Comparison of ENCODE assay signal across 15 cellular contexts in the genomic region with DNA sequence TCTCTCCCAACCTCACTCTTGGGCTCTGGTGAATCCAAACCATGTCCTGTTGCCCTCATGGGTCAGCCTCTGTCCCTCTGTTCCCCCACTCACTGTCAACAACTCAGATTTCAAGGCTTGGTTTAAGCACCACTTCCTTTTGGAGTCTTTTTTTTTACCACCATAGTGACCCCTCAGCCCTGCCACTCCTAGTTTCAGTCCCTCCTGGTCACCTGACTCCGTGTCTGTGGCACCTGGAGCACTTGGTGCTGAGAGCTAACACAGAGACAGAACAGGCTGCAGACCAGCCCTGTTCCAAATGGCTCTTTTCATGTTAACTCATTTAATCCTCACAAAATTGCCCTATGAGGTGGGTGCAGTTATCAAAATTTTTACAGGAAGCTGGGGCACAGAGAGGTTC. TPM values are rescaled to one million over a fixed set of nuclear protein-coding genes. Genes with fewer than 3 reads are reported as not detected.
DNase-seq lines count a peak whose midpoint lies in the region; ATAC-seq and TF ChIP-seq lines count a peak whose summit lies in the region.
"Had no signal": no experiment of that assay in that cellular context is flagged by ENCODE, and none has a peak within 500 bp of the region (broad histone marks: within the 10 kb centered on the region; RNA-seq: fewer than 3 reads in every experiment).

No MANE protein-coding gene starts in this region.

- BruUV-seq in PC-9 (replicated peaks; lab: Mats Ljungman, UMichigan): no TSS peak

- intact Hi-C loops in PC-9 (cut with micrococcal nuclease; ENCODE audit: unreplicated experiment) (loop anchor here (2.0 kb wide), 1 partner anchor 189 kb away; no protein-coding TSS in a partner anchor), left ventricle myocardium inferior (cut with micrococcal nuclease) (no loop called here)
- intact Hi-C loops in dendritic cell treated with granulocyte-macrophage colony-stimulating factor and Interleukin-4, amounts not matched to agents 40 ng/mL and 50 ng/mL, for 4 days (cut with micrococcal nuclease): loop anchor here (10.0 kb wide), 1 partner anchor 57 kb away; no protein-coding TSS in a partner anchor

- no peak for DNase-seq in activated naive CD4-positive, alpha-beta T cell treated with Interleukin-2 at 50 U/mL for 16 hours
- DNase-seq in PC-9 (no peak), left ventricle myocardium inferior (no peak), MG63 (no peak), mesothelial cell of epicardium (ENCODE audit: low spot score in 2 of 2, unreplicated experiment in 2 of 2) (no peak)
- DNase-seq in stimulated activated naive B cell treated with anti-CD40 and anti-IgM and Interleukin-4, amounts not matched to agents 10 μg/mL and 1 μg/mL and 100 μg/mL, for 72 hours: no peak
- DNase-seq: activated gamma-delta T cell treated with Interleukin-2 at 50 U/mL for 16 hours, DMS79, islet precursor cell, MV-4-11, upper lobe of right lung had no signal

- H4K20me1 ChIP-seq in PC-9 (ENCODE audit: insufficient read depth): no peaks in the 10 kb centered on the region

- peaks cover 37% of the 10 kb centered on the region for H3F3A ChIP-seq in PC-9 (ENCODE audit: insufficient read depth, low read depth)

- peaks cover 68% of the 10 kb centered on the region for H3K4me1 Mint-ChIP-seq in activated naive CD4-positive, alpha-beta T cell treated with anti-CD3 and anti-CD28 coated beads, Interleukin-2, amount 50 U/mL, for 24 hours
- H3K4me1 Mint-ChIP-seq in dendritic cell treated with granulocyte-macrophage colony-stimulating factor and Interleukin-4, amounts not matched to agents 40 ng/mL and 50 ng/mL, for 4 days (ENCODE audit: low read depth): peaks cover 16% of the 10 kb centered on the region
- peaks cover 67 to 93% of the 10 kb centered on the region in 2 donors for H3K4me1 Mint-ChIP-seq in stimulated activated naive B cell treated with anti-CD40 and anti-IgM and Interleukin-4, amounts not matched to agents 10 μg/mL and 1 μg/mL and 100 μg/mL, for 72 hours
- H3K4me1 Mint-ChIP-seq in mesothelial cell of epicardium: peaks cover 42% of the 10 kb centered on the region

- H3K79me2 ChIP-seq in PC-9 (ENCODE audit: low read depth): no peaks in the 10 kb centered on the region

- POLR2A ChIA-PET in PC-9 (lab: Charles Lee; ENCODE audit: unreplicated experiment): no interaction called here

- H3K4me3 Mint-ChIP-seq in activated naive CD4-positive, alpha-beta T cell treated with anti-CD3 and anti-CD28 coated beads, Interleukin-2, amount 50 U/mL, for 24 hours: peak overlapping the region; percentile 70
- no peak overlapping the region for H3K4me3 Mint-ChIP-seq in dendritic cell treated with granulocyte-macrophage colony-stimulating factor and Interleukin-4, amounts not matched to agents 40 ng/mL and 50 ng/mL, for 4 days
- peak overlapping the region; percentile 38 to 52 for H3K4me3 Mint-ChIP-seq in stimulated activated naive B cell treated with anti-CD40 and anti-IgM and Interleukin-4, amounts not matched to agents 10 μg/mL and 1 μg/mL and 100 μg/mL, for 72 hours
- H3K4me3 Mint-ChIP-seq in mesothelial cell of epicardium: no peak overlapping the region

- no peaks in the 10 kb centered on the region for H3K9me2 ChIP-seq in PC-9 (ENCODE audit: insufficient read depth)

- no peak overlapping the region for H3K4me3 ChIP-seq in PC-9
- no peak overlapping the region for H3K4me3 ChIP-seq in left ventricle myocardium inferior
- H3K4me3 ChIP-seq in MG63: no peak overlapping the region
- H3K4me3 ChIP-seq: cardiac muscle cell, upper lobe of right lung had no signal

- no peak for ATAC-seq in stimulated activated naive B cell treated with anti-CD40 and anti-IgM and Interleukin-4, amounts not matched to agents 10 μg/mL and 1 μg/mL and 100 μg/mL, for 72 hours (replicated peaks)
- ATAC-seq: SK-N-SH treated with all-trans-retinoic acid at 6 μM for 48 hours, upper lobe of right lung had no signal

- no peaks in the 10 kb centered on the region for H3K27me3 Mint-ChIP-seq in activated naive CD4-positive, alpha-beta T cell treated with anti-CD3 and anti-CD28 coated beads, Interleukin-2, amount 50 U/mL, for 24 hours
- peaks cover 49% of the 10 kb centered on the region for H3K27me3 Mint-ChIP-seq in dendritic cell treated with granulocyte-macrophage colony-stimulating factor and Interleukin-4, amounts not matched to agents 40 ng/mL and 50 ng/mL, for 4 days
- no peaks in the 10 kb centered on the region for H3K27me3 Mint-ChIP-seq in stimulated activated naive B cell treated with anti-CD40 and anti-IgM and Interleukin-4, amounts not matched to agents 10 μg/mL and 1 μg/mL and 100 μg/mL, for 72 hours
- H3K27me3 Mint-ChIP-seq in mesothelial cell of epicardium (ENCODE audit: low read depth): peaks cover 4% of the 10 kb centered on the region

- CTCF ChIA-PET in PC-9 (lab: Charles Lee): no interaction called here

- no peak overlapping the region for H2AFZ ChIP-seq in PC-9

- no peaks in the 10 kb centered on the region for H3K36me3 ChIP-seq in PC-9 (ENCODE audit: low read depth)
- H3K36me3 ChIP-seq in left ventricle myocardium inferior: no peaks in the 10 kb centered on the region
- H3K36me3 ChIP-seq in MG63: no peaks in the 10 kb centered on the region
- H3K36me3 ChIP-seq: cardiac muscle cell, upper lobe of right lung had no signal

- peaks cover 84% of the 10 kb centered on the region for H3K4me1 ChIP-seq in PC-9 (replicated peaks; ENCODE audit: insufficient read depth)
- H3K4me1 ChIP-seq in left ventricle myocardium inferior: peaks cover 38% of the 10 kb centered on the region

- no peak overlapping the region for H3K4me2 ChIP-seq in PC-9

- H3K9me3 ChIP-seq in PC-9 (ENCODE audit: insufficient read depth, low read depth) (no peaks in the 10 kb centered on the region), left ventricle myocardium inferior (replicated peaks) (no peaks in the 10 kb centered on the region), MG63 (no peaks in the 10 kb centered on the region)
- H3K9me3 ChIP-seq: upper lobe of right lung had no signal

- H3K27ac Mint-ChIP-seq in activated naive CD4-positive, alpha-beta T cell treated with anti-CD3 and anti-CD28 coated beads, Interleukin-2, amount 50 U/mL, for 24 hours: peak overlapping the region; percentile 93
- peak overlapping the region; percentile 14 for H3K27ac Mint-ChIP-seq in dendritic cell treated with granulocyte-macrophage colony-stimulating factor and Interleukin-4, amounts not matched to agents 40 ng/mL and 50 ng/mL, for 4 days
- peak overlapping the region; percentile 96 for H3K27ac Mint-ChIP-seq in stimulated activated naive B cell treated with anti-CD40 and anti-IgM and Interleukin-4, amounts not matched to agents 10 μg/mL and 1 μg/mL and 100 μg/mL, for 72 hours
- H3K27ac Mint-ChIP-seq in mesothelial cell of epicardium: no peak overlapping the region

- H3K36me3 Mint-ChIP-seq in activated naive CD4-positive, alpha-beta T cell treated with anti-CD3 and anti-CD28 coated beads, Interleukin-2, amount 50 U/mL, for 24 hours: no peaks in the 10 kb centered on the region
- no peaks in the 10 kb centered on the region for H3K36me3 Mint-ChIP-seq in dendritic cell treated with granulocyte-macrophage colony-stimulating factor and Interleukin-4, amounts not matched to agents 40 ng/mL and 50 ng/mL, for 4 days (ENCODE audit: low read depth)
- H3K36me3 Mint-ChIP-seq in stimulated activated naive B cell treated with anti-CD40 and anti-IgM and Interleukin-4, amounts not matched to agents 10 μg/mL and 1 μg/mL and 100 μg/mL, for 72 hours: no peaks in the 10 kb centered on the region
- no peaks in the 10 kb centered on the region for H3K36me3 Mint-ChIP-seq in mesothelial cell of epicardium

- H3K27ac ChIP-seq in PC-9: peak overlapping the region; percentile 53; the same call in 1 of the 2 replicates
- no peak overlapping the region for H3K27ac ChIP-seq in left ventricle myocardium inferior (replicated peaks)
- H3K27ac ChIP-seq: cardiac muscle cell, upper lobe of right lung had no signal

- H3K9me3 Mint-ChIP-seq in activated naive CD4-positive, alpha-beta T cell treated with anti-CD3 and anti-CD28 coated beads, Interleukin-2, amount 50 U/mL, for 24 hours: no peaks in the 10 kb centered on the region
- no peaks in the 10 kb centered on the region for H3K9me3 Mint-ChIP-seq in dendritic cell treated with granulocyte-macrophage colony-stimulating factor and Interleukin-4, amounts not matched to agents 40 ng/mL and 50 ng/mL, for 4 days
- no peaks in the 10 kb centered on the region for H3K9me3 Mint-ChIP-seq in stimulated activated naive B cell treated with anti-CD40 and anti-IgM and Interleukin-4, amounts not matched to agents 10 μg/mL and 1 μg/mL and 100 μg/mL, for 72 hours
- H3K9me3 Mint-ChIP-seq in mesothelial cell of epicardium: no peaks in the 10 kb centered on the region

- TF ChIP-seq CTCF in PC-9 (conservative IDR thresholded peaks at IDR 0.05) (no peak), left ventricle myocardium inferior (IDR thresholded peaks at IDR 0.05; ENCODE audit: borderline replicate concordance) (no peak), mesothelial cell of epicardium (IDR thresholded peaks at IDR 0.05; ENCODE audit: unreplicated experiment) (no peak)

- H3K27me3 ChIP-seq in PC-9 (ENCODE audit: insufficient read depth, low read depth): no peaks in the 10 kb centered on the region
- H3K27me3 ChIP-seq in left ventricle myocardium inferior (ENCODE audit: low read depth): no peaks in the 10 kb centered on the region
- no peaks in the 10 kb centered on the region for H3K27me3 ChIP-seq in MG63
- H3K27me3 ChIP-seq: cardiac muscle cell, upper lobe of right lung had no signal

RNA-seq across cellular contexts. Expression of a gene that starts 53.6 kb away (rescaled TPM):
- total RNA-seq in PC-9 (2021): 23.1 and 26.9 TPM in 2 replicates
- 24.1 TPM for total RNA-seq in left ventricle myocardium inferior
- 5.1 and 14.6 TPM in 2 replicates for total RNA-seq in MG63 (2014; rRNA removed; shearing (Covaris generic); ENCODE audit: low replicate concordance)
- total RNA-seq in mesothelial cell of epicardium: 38.5 to 41.4 TPM (median 39.6 TPM) in 3 replicates

Comparison
In these comparisons a context has a peak if more than half of its experiments do, and no peak if none do; other contexts are left out.
1. H3K4me3 Mint-ChIP-seq: peak in activated naive CD4-positive, alpha-beta T cell treated with anti-CD3 and anti-CD28 coated beads, Interleukin-2, amount 50 U/mL, for 24 hours (single experiment) and stimulated activated naive B cell treated with anti-CD40 and anti-IgM and Interleukin-4, amounts not matched to agents 10 μg/mL and 1 μg/mL and 100 μg/mL, for 72 hours (2 of 2); none in dendritic cell treated with granulocyte-macrophage colony-stimulating factor and Interleukin-4, amounts not matched to agents 40 ng/mL and 50 ng/mL, for 4 days (single experiment) and mesothelial cell of epicardium (single experiment).